ENCODE assay signal across 17 cellular contexts in genomic region chr1:117321680-117322609, GRCh38. TPM values are rescaled to one million over a fixed set of nuclear protein-coding genes. Genes with fewer than 3 reads are reported as not detected.
DNase-seq lines count a peak whose midpoint lies in the region; ATAC-seq and TF ChIP-seq lines count a peak whose summit lies in the region.
"Had no signal": no experiment of that assay in that cellular context is flagged by ENCODE, and none has a peak within 500 bp of the region (broad histone marks: within the 10 kb centered on the region; RNA-seq: fewer than 3 reads in every experiment).

No MANE protein-coding gene starts in this region.

- H3K9me2 ChIP-seq in OCI-LY7 (ENCODE audit: insufficient read depth, low read length) = no peaks in the 10 kb centered on the region

- H2BK120ac ChIP-seq in mesenchymal stem cell (ENCODE audit: low read depth, low read length) = no peak overlapping the region

- H3K79me1 ChIP-seq in mesenchymal stem cell (replicated peaks; ENCODE audit: low read length, poor library complexity, severe bottlenecking) = no peaks in the 10 kb centered on the region

- no peak overlapping the region for H3K4me2 ChIP-seq in mesenchymal stem cell (ENCODE audit: low read length, poor library complexity, severe bottlenecking)
- no peak overlapping the region for H3K4me2 ChIP-seq in OCI-LY7 (ENCODE audit: low read length)
- H3K4me2 ChIP-seq: PC-9 had no signal

- POLR2A ChIA-PET in OCI-LY7 (lab: Charles Lee) = interaction anchor here (0.5 to 1.1 kb wide), 2 partner anchors 13 to 508 kb away, joined by 3 to 5 read pairs; no protein-coding TSS in a partner anchor

- DNase-seq in Right ventricle myocardium inferior (ENCODE audit: missing footprints) (no peak), cardiac septum (ENCODE audit: low spot score) (no peak), heart left ventricle (no peak), mesenchymal stem cell (peak; percentile 9), uterus (no peak), OCI-LY7 (ENCODE audit: low spot score) (no peak), posterior vena cava (ENCODE audit: low spot score) (no peak), DMS153 (lab: John Stamatoyannopoulos, UW) (no peak)
- DNase-seq: COR-L47; NCI-H1436 treated with DMSO at 0.1 percent for 48 hours; NCI-H2081 treated with DMSO at 0.1 percent for 48 hours; NCI-H226; NCI-H526 treated with DMSO at 0.1 percent for 48 hours; NK-92 treated with Interleukin-12 subunit alpha and Interleukin-12 subunit beta, amount 100 ng/mL, for 24 hours; PC-9 had no signal

- H4K20me1 ChIP-seq in OCI-LY7 (ENCODE audit: insufficient read depth, low read length) = no peaks in the 10 kb centered on the region

- H3K27me3 ChIP-seq in heart left ventricle = no peaks in the 10 kb centered on the region
- H3K27me3 ChIP-seq in mesenchymal stem cell (ENCODE audit: control insufficient read depth in 1 of 2, insufficient read depth in 1 of 2, low read length in 2 of 2) = peaks cover 12 to 42% of the 10 kb centered on the region in 2 experiments
- H3K27me3 ChIP-seq in uterus = no peaks in the 10 kb centered on the region

- H3K4me3 ChIP-seq in heart left ventricle = peak overlapping the region in 1 of 12 donors; percentile 13
- no peak overlapping the region for H3K4me3 ChIP-seq in mesenchymal stem cell (ENCODE audit: insufficient read depth in 1 of 2, low read depth in 1 of 2, low read length in 2 of 2)
- H3K4me3 ChIP-seq in uterus = no peak overlapping the region
- H3K4me3 ChIP-seq in OCI-LY7 (ENCODE audit: low read depth, low read length, poor library complexity, severe bottlenecking) = no peak overlapping the region
- H3K4me3 ChIP-seq: K562, PC-9 had no signal

- ATAC-seq in Right ventricle myocardium inferior (peak; percentile 71), heart left ventricle (peak in 3 of 4 donors; percentile 39 to 83 (median 81))
- ATAC-seq: K562 had no signal

- H3K27ac ChIP-seq in heart left ventricle = peak overlapping the region in 6 of 12 donors; percentile 41 to 57 (median 44)
- no peak overlapping the region for H3K27ac ChIP-seq in mesenchymal stem cell (ENCODE audit: low read length, poor library complexity, severe bottlenecking)
- peak overlapping the region; percentile 48 to 49 for H3K27ac ChIP-seq in uterus
- no peak overlapping the region for H3K27ac ChIP-seq in OCI-LY7 (ENCODE audit: low read depth, low read length, poor library complexity, severe bottlenecking)
- H3K27ac ChIP-seq: C4-2B, PC-9 had no signal

- H3K18ac ChIP-seq in mesenchymal stem cell (ENCODE audit: low read depth in 1 of 2, low read length in 2 of 2) = no peak overlapping the region

- H2BK15ac ChIP-seq in mesenchymal stem cell (ENCODE audit: low read depth, poor library complexity, severe bottlenecking) = no peak overlapping the region

- H3K4ac ChIP-seq in mesenchymal stem cell (ENCODE audit: low read depth in 1 of 2, low read length in 2 of 2) = no peak overlapping the region

- H3K4me1 ChIP-seq in heart left ventricle (peaks cover 0 to 20% (median 7%) of the 10 kb centered on the region in 12 donors), mesenchymal stem cell (ENCODE audit: control insufficient read depth, insufficient read depth, low read depth, low read length) (no peaks in the 10 kb centered on the region), uterus (no peaks in the 10 kb centered on the region), OCI-LY7 (ENCODE audit: insufficient read depth, low read length, poor library complexity, severe bottlenecking) (no peaks in the 10 kb centered on the region)

- H3K36me3 ChIP-seq in heart left ventricle (no peaks in the 10 kb centered on the region), mesenchymal stem cell (ENCODE audit: control insufficient read depth in 1 of 2, insufficient read depth in 2 of 2, low read depth in 1 of 2, low read length in 2 of 2) (no peaks in the 10 kb centered on the region), uterus (no peaks in the 10 kb centered on the region), OCI-LY7 (ENCODE audit: insufficient read depth, low read length) (no peaks in the 10 kb centered on the region)

- H3K9ac ChIP-seq in mesenchymal stem cell (ENCODE audit: low read length) = no peak overlapping the region

- H2BK12ac ChIP-seq in mesenchymal stem cell (ENCODE audit: low read length in 2 of 2) = no peak overlapping the region

- TF ChIP-seq POLR2A in heart left ventricle (IDR thresholded peaks at IDR 0.05) = no peak
- no peak for TF ChIP-seq POLR2A in uterus (IDR thresholded peaks at IDR 0.05)

- TF ChIP-seq CTCF in heart left ventricle (IDR thresholded peaks at IDR 0.05) = no peak
- no peak for TF ChIP-seq CTCF in uterus (IDR thresholded peaks at IDR 0.05)
- no peak for TF ChIP-seq CTCF in OCI-LY7 (conservative IDR thresholded peaks at IDR 0.05; ENCODE audit: low read length)

- WGBS in heart left ventricle, 4 donors = 34 to 44% (median 38%) methylated on average over 5 of the region's 5 CpGs
- 71% methylated on average over 2 of the region's 5 CpGs for WGBS in mesenchymal stem cell

- H2AFZ ChIP-seq in mesenchymal stem cell (ENCODE audit: low read depth, low read length) (no peak overlapping the region), OCI-LY7 (ENCODE audit: low read length) (no peak overlapping the region)
- H2AFZ ChIP-seq: PC-9 had no signal

- no peak overlapping the region for H2BK5ac ChIP-seq in mesenchymal stem cell (ENCODE audit: low read depth, low read length, poor library complexity, severe bottlenecking)

- H3K9me3 ChIP-seq in heart left ventricle = no peaks in the 10 kb centered on the region
- H3K9me3 ChIP-seq in mesenchymal stem cell (ENCODE audit: control insufficient read depth, low read length) = no peaks in the 10 kb centered on the region
- H3K9me3 ChIP-seq in uterus = no peaks in the 10 kb centered on the region
- H3K9me3 ChIP-seq in OCI-LY7 (ENCODE audit: low read length) = no peaks in the 10 kb centered on the region

- BruUV-seq in OCI-LY7 (replicated peaks; lab: Mats Ljungman, UMichigan) = no TSS peak

- CTCF ChIA-PET in OCI-LY7 (lab: Charles Lee; ENCODE audit: unreplicated experiment) = no interaction called here

- H3K79me2 ChIP-seq in OCI-LY7 (ENCODE audit: insufficient read depth, low read depth, low read length) = no peaks in the 10 kb centered on the region

- no peak overlapping the region for H4K8ac ChIP-seq in mesenchymal stem cell (ENCODE audit: low read length)

- no peak overlapping the region for H3K23ac ChIP-seq in mesenchymal stem cell (ENCODE audit: low read length in 2 of 2)

- H3K14ac ChIP-seq in mesenchymal stem cell (ENCODE audit: low read length in 2 of 2) = no peak overlapping the region

- H4K91ac ChIP-seq in mesenchymal stem cell (ENCODE audit: low read length) = no peak overlapping the region

- intact Hi-C loops in Right ventricle myocardium inferior (cut with DNase I) (no loop called here), cardiac septum (cut with DNase I) (no loop called here), heart left ventricle (cut with DNase I) (no loop called here), uterus (cut with DNase I; ENCODE audit: low total_unique reads) (no loop called here), OCI-LY7 (cut with micrococcal nuclease; ENCODE audit: unreplicated experiment) (no loop called here), posterior vena cava (cut with DNase I) (no loop called here)

- no peak overlapping the region for H2AK5ac ChIP-seq in mesenchymal stem cell (ENCODE audit: low read length, severe bottlenecking)

RNA-seq across cellular contexts. Expression of gene MAN1A2, which starts 45.3 kb away (rescaled TPM):
- total RNA-seq in Right ventricle myocardium inferior (24.6 TPM), cardiac septum (36.3 TPM), heart left ventricle (10 to 100 TPM; 15.8 to 36.5 (median 23.9) TPM), uterus (10 to 100 TPM; 23.3 to 77.6 (median 57.0) TPM), OCI-LY7 (2022) (27.5 and 31.2 TPM in 2 replicates), posterior vena cava (10 to 100 TPM; 47.3 to 48.7 TPM)
- 10 to 100 TPM in 1 of 2 donors, 1 to 10 TPM in 1; 5.1 to 12.9 TPM for polyA plus RNA-seq in heart left ventricle
- 28.6 TPM for polyA plus RNA-seq in mesenchymal stem cell (2013, experiment 1 of 2)
- polyA plus RNA-seq in mesenchymal stem cell (2013, experiment 2 of 2) = 29.2 TPM
- 16.1 and 18.9 TPM in 2 replicates for total RNA-seq in OCI-LY7 (2014; rRNA removed; shearing (Covaris generic))

Comparison
In these comparisons a context has a peak if more than half of its experiments do, and no peak if none do; other contexts are left out.
1. H3K27ac ChIP-seq: peak in uterus (2 of 2); none in mesenchymal stem cell (single experiment) and OCI-LY7 (single experiment).